Comparison of ENCODE assay signal across 8 cellular contexts in the genomic region with DNA sequence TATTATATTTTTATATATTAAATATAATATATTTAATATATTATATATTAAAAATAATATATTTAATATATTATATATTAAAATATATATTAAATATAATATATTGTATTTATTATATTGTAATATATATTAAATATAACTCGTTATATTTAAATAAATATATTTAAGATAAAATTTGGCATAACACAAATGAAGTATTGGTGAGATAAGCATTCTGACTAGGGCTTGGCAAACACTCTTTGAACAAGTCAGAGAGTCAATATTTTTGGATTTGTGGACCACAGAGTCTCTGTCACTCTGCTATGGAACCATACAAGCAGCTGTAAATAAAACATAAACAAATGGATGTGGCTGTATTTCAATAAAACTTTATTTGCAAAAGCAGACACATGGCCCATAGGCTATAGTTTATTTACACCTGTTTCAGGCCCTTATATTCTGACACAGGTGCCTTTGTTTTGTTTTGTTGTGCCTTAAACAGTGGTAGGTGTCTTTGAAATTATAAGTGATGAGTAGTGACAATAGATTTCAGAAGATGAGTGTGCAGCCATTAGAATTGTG.
"Had no signal": no experiment of that assay in that cellular context is flagged by ENCODE, and none has a peak within 500 bp of the region (broad histone marks: within the 10 kb centered on the region; RNA-seq: fewer than 3 reads in every experiment).

No MANE protein-coding gene starts in this region.

- FAIRE-seq: H1, H54, HTR-8/SVneo had no signal

- H3K4me3 ChIP-seq: GM23338 had no signal

- ATAC-seq: GM23338 had no signal

- H3K4me2 ChIP-seq: GM23338 had no signal

- H2AFZ ChIP-seq: GM23338 had no signal

- DNase-seq: H9, HCEC 1CT, IMR-90, KBM-7 had no signal
